Comparison of ENCODE assay signal across 29 cellular contexts in the genomic region with DNA sequence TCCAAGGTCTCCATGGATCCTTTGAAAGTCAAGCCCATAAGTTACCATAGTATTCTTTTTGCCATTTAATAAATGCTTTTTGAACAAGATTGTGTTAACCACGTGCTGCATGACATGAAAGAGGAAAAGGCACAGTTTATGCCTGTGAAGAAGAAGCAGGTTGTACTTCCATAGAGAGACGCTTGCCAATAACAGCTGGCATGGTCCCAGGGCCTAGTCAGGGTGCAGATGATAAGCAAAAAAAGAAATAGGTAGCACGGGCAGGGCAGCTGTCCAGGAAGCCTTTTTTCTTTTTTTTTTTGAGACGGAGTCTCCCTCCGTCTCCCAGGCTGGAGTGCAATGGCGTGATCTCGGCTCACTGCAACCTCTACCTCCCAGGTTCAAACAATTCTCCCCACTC.
DNase-seq lines count a peak whose midpoint lies in the region; ATAC-seq, FAIRE-seq and TF ChIP-seq lines count a peak whose summit lies in the region.
"Had no signal": no experiment of that assay in that cellular context is flagged by ENCODE, and none has a peak within 500 bp of the region (broad histone marks: within the 10 kb centered on the region; RNA-seq: fewer than 3 reads in every experiment).

No MANE protein-coding gene starts in this region.

- H3K4me1 ChIP-seq in endothelial cell of umbilical vein (ENCODE audit: control insufficient read depth, extremely low read depth, insufficient read depth, low read length) (no peaks in the 10 kb centered on the region), parathyroid adenoma (peaks cover 28% of the 10 kb centered on the region), neural progenitor cell (peaks cover 11% of the 10 kb centered on the region)
- H3K4me1 ChIP-seq: ascending aorta, SJSA1 had no signal

- H3K4me2 ChIP-seq in endothelial cell of umbilical vein (ENCODE audit: insufficient read depth, low read length) (no peak overlapping the region), parathyroid adenoma (ENCODE audit: low read length) (peak overlapping the region; percentile 6), neural progenitor cell (no peak overlapping the region)

- no peaks in the 10 kb centered on the region for H3K79me2 ChIP-seq in endothelial cell of umbilical vein (ENCODE audit: control insufficient read depth, insufficient read depth, low read length)
- no peaks in the 10 kb centered on the region for H3K79me2 ChIP-seq in parathyroid adenoma
- no peaks in the 10 kb centered on the region for H3K79me2 ChIP-seq in neural progenitor cell (ENCODE audit: low read depth)

- in situ Hi-C loops in G401 (cut with HindIII; ENCODE audit: low sequenced_read_pairs): no loop called here

- no peaks in the 10 kb centered on the region for H3K9me3 ChIP-seq in endothelial cell of umbilical vein (replicated peaks; ENCODE audit: control insufficient read depth, insufficient read depth, low read length)
- H3K9me3 ChIP-seq in parathyroid adenoma (ENCODE audit: control insufficient read depth, low read length): no peaks in the 10 kb centered on the region
- H3K9me3 ChIP-seq in neural progenitor cell (ENCODE audit: low read depth): no peaks in the 10 kb centered on the region
- H3K9me3 ChIP-seq: ascending aorta, SJSA1 had no signal

- H2AFZ ChIP-seq in endothelial cell of umbilical vein (ENCODE audit: low read depth, low read length): no peak overlapping the region
- H2AFZ ChIP-seq in parathyroid adenoma: peak overlapping the region; percentile 73
- no peak overlapping the region for H2AFZ ChIP-seq in neural progenitor cell (replicated peaks)

- H3K9me3 Mint-ChIP-seq in neural progenitor cell: peaks cover 8% of the 10 kb centered on the region

- dilution Hi-C loops in endothelial cell of umbilical vein (cut with MboI; ENCODE audit: extremely low pct_ligation_motif_present, low sequenced_read_pairs): no loop called here

- DNase-seq in G401 (ENCODE audit: low spot score): peak; percentile 49
- peak; percentile 16 for DNase-seq in NCI-H2029 (lab: John Stamatoyannopoulos, UW)
- peak; percentile 14 for DNase-seq in endothelial cell of umbilical vein (ENCODE audit: low read depth, low spot score)
- no peak for DNase-seq in GM03348 (ENCODE audit: low spot score)
- DNase-seq in neural progenitor cell (ENCODE audit: low spot score): no peak
- DNase-seq: activated CD4-positive, alpha-beta memory T cell treated with anti-CD3 and anti-CD28 coated beads, Interleukin-2, amount 10 ng/mL, durations not matched to agents 7 days and 5 days; activated CD4-positive, CD25-positive, alpha-beta regulatory T cell treated with anti-CD3 and anti-CD28 coated beads, Interleukin-2, amount 50 U/mL, for 72 hours; activated CD8-positive, alpha-beta memory T cell treated with anti-CD3 and anti-CD28 coated beads, Interleukin-2, amount 50 U/mL, for 48 hours; caudate nucleus; dermis blood vessel endothelial cell; EL; esophagus squamous epithelium; hippocampal formation; immature natural killer cell; naive thymus-derived CD4-positive, alpha-beta T cell; NCI-H1694; NCI-H526 treated with DMSO at 0.1 percent for 48 hours; nucleus accumbens; stimulated activated CD4-positive, alpha-beta T cell treated with anti-CD3 and anti-CD28 coated beads, Interleukin-2, amount 100 ng/mL, for 24 hours had no signal

- no peak for TF ChIP-seq POLR2A in endothelial cell of umbilical vein (IDR thresholded peaks at IDR 0.05; ENCODE audit: low read depth, low read length)

- H3K36me3 Mint-ChIP-seq in neural progenitor cell: no peaks in the 10 kb centered on the region
- H3K36me3 Mint-ChIP-seq: CD14-positive monocyte, immature natural killer cell had no signal

- no peak for FAIRE-seq in endothelial cell of umbilical vein (lab: Jason Lieb, UNC)
- FAIRE-seq: frontal cortex, GM12892 had no signal

- H3K4me1 Mint-ChIP-seq in neural progenitor cell: peaks cover 16% of the 10 kb centered on the region
- H3K4me1 Mint-ChIP-seq: CD14-positive monocyte; immature natural killer cell; naive thymus-derived CD4-positive, alpha-beta T cell had no signal

- H3K9ac ChIP-seq in endothelial cell of umbilical vein (replicated peaks; ENCODE audit: extremely low read depth, insufficient read depth, low read length) (no peak overlapping the region), parathyroid adenoma (no peak overlapping the region), neural progenitor cell (no peak overlapping the region)

- no peak for ATAC-seq in HG03280 (IDR thresholded peaks at IDR 0.05; ENCODE audit: unreplicated experiment)
- ATAC-seq: naive thymus-derived CD4-positive, alpha-beta T cell; Panc1 had no signal

- H3K27ac Mint-ChIP-seq in neural progenitor cell: no peak overlapping the region
- H3K27ac Mint-ChIP-seq: activated CD4-positive, alpha-beta memory T cell treated with anti-CD3 and anti-CD28 coated beads, Interleukin-2, amount 10 ng/mL, durations not matched to agents 7 days and 5 days; activated naive CD8-positive, alpha-beta T cell; activated T-helper 2 cell treated with anti-CD3 and anti-CD28 coated beads, Interferon-gamma antibody, Interleukin-2, Interleukin-4, amounts not matched to agents 10 μg/mL and 5 μg/mL and 100 μg/mL, durations not matched to agents 14 hours and 24 hours and 36 hours; CD14-positive monocyte; immature natural killer cell; naive thymus-derived CD4-positive, alpha-beta T cell had no signal

- POLR2A ChIA-PET in endothelial cell of umbilical vein (lab: Charles Lee): no interaction called here

- no TSS peak for BruUV-seq in endothelial cell of umbilical vein (replicated peaks; lab: Mats Ljungman, UMichigan)

- intact Hi-C loops in endothelial cell of umbilical vein (cut with micrococcal nuclease): no loop called here

- no peaks in the 10 kb centered on the region for H4K20me1 ChIP-seq in endothelial cell of umbilical vein (replicated peaks; ENCODE audit: control insufficient read depth, extremely low read depth, insufficient read depth, low read length)
- no peaks in the 10 kb centered on the region for H4K20me1 ChIP-seq in neural progenitor cell (ENCODE audit: low read depth)

- H3K27me3 Mint-ChIP-seq in neural progenitor cell (ENCODE audit: insufficient read depth, low read depth): peaks cover 2% of the 10 kb centered on the region
- H3K27me3 Mint-ChIP-seq: activated naive CD8-positive, alpha-beta T cell; naive thymus-derived CD4-positive, alpha-beta T cell had no signal

- H3K27me3 ChIP-seq in endothelial cell of umbilical vein (ENCODE audit: control insufficient read depth in 2 of 2, insufficient read depth in 2 of 2, low read length in 2 of 2) (no peaks in the 10 kb centered on the region), parathyroid adenoma (ENCODE audit: control insufficient read depth, insufficient read depth, low read length) (no peaks in the 10 kb centered on the region), neural progenitor cell (no peaks in the 10 kb centered on the region)
- H3K27me3 ChIP-seq: ascending aorta, esophagus squamous epithelium had no signal

- no peaks in the 10 kb centered on the region for H3K9me1 ChIP-seq in endothelial cell of umbilical vein (replicated peaks; ENCODE audit: control insufficient read depth, extremely low read depth, insufficient read depth, low read length)

- H3K4me3 ChIP-seq in endothelial cell of umbilical vein (replicated peaks in 1 of 3; ENCODE audit: insufficient read depth in 1 of 3, low read depth in 1 of 3, low read length in 3 of 3) (no peak overlapping the region), parathyroid adenoma (ENCODE audit: low read depth, low read length) (no peak overlapping the region), neural progenitor cell (no peak overlapping the region)
- H3K4me3 ChIP-seq: ascending aorta, esophagus squamous epithelium, SJSA1 had no signal

- H3K27ac ChIP-seq in endothelial cell of umbilical vein (ENCODE audit: insufficient read depth, low read depth, low read length): no peak overlapping the region
- H3K27ac ChIP-seq in parathyroid adenoma: no peak overlapping the region
- no peak overlapping the region for H3K27ac ChIP-seq in neural progenitor cell
- H3K27ac ChIP-seq: ascending aorta, esophagus squamous epithelium, SJSA1 had no signal

- CTCF ChIA-PET in endothelial cell of umbilical vein (lab: Charles Lee): interaction anchor here (1.3 to 1.5 kb wide), 2 partner anchors 12 to 19 kb away, joined by 4 to 5 read pairs; no protein-coding TSS in a partner anchor

- no peaks in the 10 kb centered on the region for H3K36me3 ChIP-seq in endothelial cell of umbilical vein (ENCODE audit: control insufficient read depth in 2 of 2, extremely low read depth in 1 of 2, insufficient read depth in 2 of 2, low read length in 2 of 2)
- H3K36me3 ChIP-seq in parathyroid adenoma (ENCODE audit: control insufficient read depth, insufficient read depth, low read length): no peaks in the 10 kb centered on the region
- H3K36me3 ChIP-seq in neural progenitor cell: no peaks in the 10 kb centered on the region
- H3K36me3 ChIP-seq: ascending aorta, esophagus squamous epithelium, SJSA1 had no signal

- TF ChIP-seq CTCF in endothelial cell of umbilical vein (IDR thresholded peaks at IDR 0.05; ENCODE audit: extremely low read depth in 1 of 2, insufficient read depth in 1 of 2, low read depth in 1 of 2, low read length in 2 of 2) (no peak), parathyroid adenoma (IDR thresholded peaks at IDR 0.05) (no peak), neural progenitor cell (IDR thresholded peaks at IDR 0.05) (no peak)

- H3F3A ChIP-seq in neural progenitor cell (ENCODE audit: low read depth): peaks cover 6% of the 10 kb centered on the region

- no peak overlapping the region for H3K4me3 Mint-ChIP-seq in neural progenitor cell
- H3K4me3 Mint-ChIP-seq: activated CD4-positive, alpha-beta memory T cell treated with anti-CD3 and anti-CD28 coated beads, Interleukin-2, amount 10 ng/mL, durations not matched to agents 7 days and 5 days; activated naive CD8-positive, alpha-beta T cell; CD14-positive monocyte; immature natural killer cell; naive thymus-derived CD4-positive, alpha-beta T cell had no signal

TF ChIP-seq in endothelial cell of umbilical vein, 7 proteins besides CTCF, POLR2A, EP300 and RAD21:
- no peak for TF ChIP-seq MYC (IDR thresholded peaks at IDR 0.05; ENCODE audit: low read depth, low read length)
- TF ChIP-seq FOS (IDR thresholded peaks at IDR 0.05; ENCODE audit: borderline replicate concordance, insufficient read depth, low read length): no peak
- TF ChIP-seq GATA2 (IDR thresholded peaks at IDR 0.05; ENCODE audit: insufficient read depth, insufficient read length, low read depth, low read length): no peak
- no peak for TF ChIP-seq JUN (IDR thresholded peaks at IDR 0.05; ENCODE audit: borderline replicate concordance, insufficient read depth, insufficient read length, low read depth)
TF ChIP-seq in endothelial cell of umbilical vein: peak in this region for 0.

Comparison
In these comparisons a context has a peak if more than half of its experiments do, and no peak if none do; other contexts are left out.
1. DNase-seq: peak in G401 (single experiment), NCI-H2029 (single experiment) and endothelial cell of umbilical vein (single experiment); none in GM03348 (single experiment) and neural progenitor cell (single experiment).